20 cellular contexts compared by ENCODE assay signal in the genomic region with DNA sequence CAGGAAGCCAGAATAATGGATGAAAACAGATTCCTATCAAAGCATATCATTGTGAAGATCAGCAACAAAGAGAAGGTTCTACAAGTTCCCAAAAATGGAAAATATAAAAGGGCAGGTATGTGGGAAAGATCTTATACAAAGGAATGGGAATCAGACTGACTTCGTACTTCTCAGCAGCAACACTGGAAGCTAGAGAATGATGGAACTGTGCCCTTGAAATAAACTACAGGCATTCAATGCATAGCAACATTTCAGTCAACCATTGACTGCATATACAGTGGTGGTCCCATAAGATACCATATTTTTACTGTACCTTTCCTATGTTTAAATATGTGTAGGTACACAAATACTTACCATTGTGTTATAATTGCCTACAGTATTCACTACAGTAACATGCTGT. TPM values are rescaled to one million over a fixed set of nuclear protein-coding genes. Genes with fewer than 3 reads are reported as not detected.
DNase-seq lines count a peak whose midpoint lies in the region; ATAC-seq, FAIRE-seq and TF ChIP-seq lines count a peak whose summit lies in the region.
"Had no signal": no experiment of that assay in that cellular context is flagged by ENCODE, and none has a peak within 500 bp of the region (broad histone marks: within the 10 kb centered on the region; RNA-seq: fewer than 3 reads in every experiment).

No MANE protein-coding gene starts in this region.

- H3K79me2 ChIP-seq in HCT116 (ENCODE audit: insufficient read depth, low read length) = no peaks in the 10 kb centered on the region

- no peak overlapping the region for H3K27ac ChIP-seq in HCT116 (ENCODE audit: low read depth, low read length)
- H3K27ac ChIP-seq: BLaER1, C4-2B had no signal

- H3K4me1 Mint-ChIP-seq in progenitor cell of endocrine pancreas (ENCODE audit: low read depth) = peaks cover 19% of the 10 kb centered on the region
- H3K4me1 Mint-ChIP-seq: B cell; CD4-positive, CD25-positive, alpha-beta regulatory T cell had no signal

- peak; percentile 54 for FAIRE-seq in HTR-8/SVneo (lab: Jason Lieb, UNC)
- FAIRE-seq: GM12891, GM18507, H54 had no signal

- CTCF ChIA-PET in HCT116 (lab: Charles Lee) = no interaction called here
- CTCF ChIA-PET in HEK293T (lab: Yijun Ruan, JAX) = no interaction called here

- no peak for TF ChIP-seq POLR2A in HCT116 (IDR thresholded peaks at IDR 0.05; ENCODE audit: borderline replicate concordance, extremely low read depth, insufficient read depth, insufficient read length)

- H3K4me3 Mint-ChIP-seq in progenitor cell of endocrine pancreas (ENCODE audit: low read depth) = no peak overlapping the region
- H3K4me3 Mint-ChIP-seq: B cell; CD4-positive, CD25-positive, alpha-beta regulatory T cell; CD8-positive, alpha-beta T cell; HFFc6 had no signal

- DNase-seq in HCT116 (ENCODE audit: low read depth, low spot score) (no peak), HTR-8/SVneo (ENCODE audit: insufficient read length, low spot score) (no peak), progenitor cell of endocrine pancreas (ENCODE audit: low spot score, unreplicated experiment) (no peak), HEK293T (ENCODE audit: extremely low spot score) (no peak), NCI-H1930 (lab: John Stamatoyannopoulos, UW) (no peak)
- DNase-seq: CD4-positive, CD25-positive, alpha-beta regulatory T cell; CD8-positive, alpha-beta T cell; DMS53; DMS79 treated with DMSO at 0.1 percent for 48 hours; GF-D8; GOT3; HFFc6 had no signal

- H3K36me3 ChIP-seq in HCT116 (ENCODE audit: control insufficient read depth in 1 of 2, insufficient read depth in 2 of 2, low read length in 2 of 2) = no peaks in the 10 kb centered on the region
- H3K36me3 ChIP-seq: BLaER1, HAP-1 had no signal

- H3K9me2 ChIP-seq in HCT116 (ENCODE audit: insufficient read depth) = no peaks in the 10 kb centered on the region

- ATAC-seq in HCT116 = no peak
- no peak for ATAC-seq in GM21381 (IDR thresholded peaks at IDR 0.05; ENCODE audit: unreplicated experiment)
- ATAC-seq: CD8-positive, alpha-beta T cell had no signal

- H3K27me3 Mint-ChIP-seq in progenitor cell of endocrine pancreas = peaks cover 3% of the 10 kb centered on the region

- H3K4me3 ChIP-seq in HCT116 (replicated peaks in 1 of 2; ENCODE audit: low read depth in 1 of 2, low read length in 2 of 2) = no peak overlapping the region
- H3K4me3 ChIP-seq: BLaER1, HAP-1 had no signal

- H3K27me3 ChIP-seq in HCT116 (ENCODE audit: insufficient read depth, low read length) = no peaks in the 10 kb centered on the region
- H3K27me3 ChIP-seq: BLaER1 had no signal

- H3K27ac Mint-ChIP-seq in progenitor cell of endocrine pancreas = peak overlapping the region; percentile 43
- H3K27ac Mint-ChIP-seq: B cell; CD4-positive, CD25-positive, alpha-beta regulatory T cell; CD8-positive, alpha-beta T cell; HFFc6 had no signal

- TF ChIP-seq CTCF in HCT116 (IDR thresholded peaks at IDR 0.05 in 2 of 3, conservative IDR thresholded peaks at IDR 0.05 in 1 of 3; ENCODE audit: borderline replicate concordance in 1 of 3, insufficient read depth in 1 of 3, low read depth in 2 of 3, low read length in 2 of 3) = no peak
- no peak for TF ChIP-seq CTCF in progenitor cell of endocrine pancreas (IDR thresholded peaks at IDR 0.05; ENCODE audit: unreplicated experiment)

- no peak overlapping the region for H2AFZ ChIP-seq in HCT116 (ENCODE audit: low read depth, low read length, poor library complexity, severe bottlenecking)

- RAD21 ChIA-PET in HCT116 (lab: Charles Lee; ENCODE audit: low non-redundant PET in 1 of 2, low total read pairs in 2 of 2, uncharacterized antibody in 2 of 2, unreplicated experiment in 2 of 2) = no interaction called here

- no peak overlapping the region for H3K9ac ChIP-seq in HCT116 (ENCODE audit: low read length)
- H3K9ac ChIP-seq: BLaER1 had no signal

- no peak overlapping the region for H3K4me2 ChIP-seq in HCT116 (ENCODE audit: low read length)
- H3K4me2 ChIP-seq: BLaER1 had no signal

- BruUV-seq in HCT116 (replicated peaks; lab: Mats Ljungman, UMichigan) = no TSS peak

- peaks cover 7% of the 10 kb centered on the region for H3K9me3 Mint-ChIP-seq in progenitor cell of endocrine pancreas (ENCODE audit: low read depth)

- no peaks in the 10 kb centered on the region for H3K36me3 Mint-ChIP-seq in progenitor cell of endocrine pancreas (ENCODE audit: insufficient read depth)
- H3K36me3 Mint-ChIP-seq: CD8-positive, alpha-beta T cell had no signal

- intact Hi-C loops in HCT116 (cut with micrococcal nuclease) = no loop called here

- POLR2A ChIA-PET in HCT116 (lab: Charles Lee) (no interaction called here), HEK293T (lab: Yijun Ruan, JAX) (no interaction called here)

- TF ChIP-seq RAD21 in HCT116 (IDR thresholded peaks at IDR 0.05; ENCODE audit: low read depth) = no peak

- H3K4me1 ChIP-seq in HCT116 (ENCODE audit: control insufficient read depth in 1 of 2, insufficient read depth in 2 of 2, low read length in 2 of 2) = no peaks in the 10 kb centered on the region
- H3K4me1 ChIP-seq: BLaER1, HAP-1 had no signal

- peaks cover 0 to 3% of the 10 kb centered on the region in 2 experiments; a peak in 1 of 4 replicates for H3K9me3 ChIP-seq in HCT116 (ENCODE audit: control insufficient read depth in 1 of 2, insufficient read depth in 1 of 2, low read depth in 1 of 2, low read length in 2 of 2)

- H4K20me1 ChIP-seq in HCT116 (ENCODE audit: insufficient read depth) = no peaks in the 10 kb centered on the region
- H4K20me1 ChIP-seq: BLaER1 had no signal

TF ChIP-seq in HCT116, 20 proteins besides CTCF, POLR2A, EP300 and RAD21:
- TF ChIP-seq ZNF274 (IDR thresholded peaks at IDR 0.05; ENCODE audit: low read depth, low read length) (no peak), CBX3 (IDR thresholded peaks at IDR 0.05; ENCODE audit: low read depth) (peak; percentile 62)
TF ChIP-seq in HCT116: peak in this region for 1.

TF ChIP-seq in HEK293T, 16 proteins besides CTCF, POLR2A, EP300 and RAD21:
- no peak for TF ChIP-seq L3MBTL2 (conservative IDR thresholded peaks at IDR 0.05)
- TF ChIP-seq CTBP1 (IDR thresholded peaks at IDR 0.05; ENCODE audit: borderline replicate concordance) = no peak
- no peak for TF ChIP-seq SUZ12 (IDR thresholded peaks at IDR 0.05)
- TF ChIP-seq FOXA1 (IDR thresholded peaks at IDR 0.05) = no peak
- TF ChIP-seq NFRKB (IDR thresholded peaks at IDR 0.05) = no peak
- no peak for TF ChIP-seq ZNF384 (IDR thresholded peaks at IDR 0.05)
- no peak for TF ChIP-seq ARNT (IDR thresholded peaks at IDR 0.05)
- TF ChIP-seq FOXK2 (IDR thresholded peaks at IDR 0.05) = no peak
- no peak for TF ChIP-seq FOXM1 (IDR thresholded peaks at IDR 0.05; ENCODE audit: borderline replicate concordance)
- TF ChIP-seq ELF4 (IDR thresholded peaks at IDR 0.05) = no peak
- TF ChIP-seq LEF1 (IDR thresholded peaks at IDR 0.05; ENCODE audit: borderline replicate concordance) = no peak
- TF ChIP-seq BHLHE40 (IDR thresholded peaks at IDR 0.05; ENCODE audit: borderline replicate concordance) = no peak
- no peak for TF ChIP-seq HDGF (IDR thresholded peaks at IDR 0.05; ENCODE audit: borderline replicate concordance)
- TF ChIP-seq SP1 (IDR thresholded peaks at IDR 0.05) = no peak
- TF ChIP-seq TARDBP (IDR thresholded peaks at IDR 0.05) = no peak
- TF ChIP-seq PKNOX1 (IDR thresholded peaks at IDR 0.05) = no peak

RNA-seq across cellular contexts. Expression of gene RAI1, which starts 30.3 kb away (rescaled TPM):
- total RNA-seq in HCT116 (2021; ENCODE audit: unreplicated experiment) (38.5 TPM), progenitor cell of endocrine pancreas (69.0 and 75.0 TPM in 2 replicates)
- polyA plus RNA-seq in HCT116 (2012) = 21.0 and 25.2 TPM in 2 replicates

RNA-seq across cellular contexts. Expression of gene PEMT, which starts 59.5 kb away (rescaled TPM):
- 52.1 TPM for total RNA-seq in HCT116 (2021; ENCODE audit: unreplicated experiment)
- polyA plus RNA-seq in HCT116 (2012) = 57.0 and 74.0 TPM in 2 replicates
- total RNA-seq in progenitor cell of endocrine pancreas = 61.3 and 67.0 TPM in 2 replicates
